In genomic region chr4:1249731-1250526, GRCh38 we compare ENCODE assay signal across 8 cellular contexts. TPM values are rescaled to one million over a fixed set of nuclear protein-coding genes. Genes with fewer than 3 reads are reported as not detected.
A peak's percentile ranks its signal among the peaks of the same experiment; 100 is the strongest.
DNase-seq lines count a peak whose midpoint lies in the region; ATAC-seq and TF ChIP-seq lines count a peak whose summit lies in the region.

No MANE protein-coding gene starts in this region.

- H3K79me1 ChIP-seq in mesendoderm (ENCODE audit: low read length) = peaks cover 9% of the 10 kb centered on the region

- H2AK5ac ChIP-seq in mesendoderm (ENCODE audit: low read length) = peak overlapping the region; percentile 18

- no peaks in the 10 kb centered on the region for H3K27me3 ChIP-seq in dorsolateral prefrontal cortex
- H3K27me3 ChIP-seq in mesendoderm (ENCODE audit: insufficient read depth, low read length, poor library complexity) = no peaks in the 10 kb centered on the region

- H3K18ac ChIP-seq in mesendoderm (ENCODE audit: low read length) = peak overlapping the region; percentile 91

- peak overlapping the region; percentile 91 to 95 for H3K4me3 Mint-ChIP-seq in stimulated activated naive B cell treated with anti-CD40 and anti-IgM and Interleukin-4, amounts not matched to agents 10 μg/mL and 1 μg/mL and 100 μg/mL, for 72 hours

- peak overlapping the region; percentile 40 for H3K4me2 ChIP-seq in mesendoderm (ENCODE audit: low read length)

- H3K4me1 ChIP-seq in mesendoderm (ENCODE audit: control insufficient read depth, low read depth, low read length) = peaks cover 5% of the 10 kb centered on the region

- H3K4me3 ChIP-seq in dorsolateral prefrontal cortex (peak overlapping the region; percentile 48 to 97 (median 77)), mesendoderm (ENCODE audit: low read length) (peak overlapping the region; percentile 8)

- H3K36me3 Mint-ChIP-seq in stimulated activated naive B cell treated with anti-CD40 and anti-IgM and Interleukin-4, amounts not matched to agents 10 μg/mL and 1 μg/mL and 100 μg/mL, for 72 hours = peaks cover 48 to 62% of the 10 kb centered on the region in 2 donors

- H3K4ac ChIP-seq in mesendoderm (ENCODE audit: low read depth, low read length) = peak overlapping the region; percentile 82

- peaks cover 0 to 1% of the 10 kb centered on the region in 2 donors for H3K9me3 Mint-ChIP-seq in stimulated activated naive B cell treated with anti-CD40 and anti-IgM and Interleukin-4, amounts not matched to agents 10 μg/mL and 1 μg/mL and 100 μg/mL, for 72 hours

- no peaks in the 10 kb centered on the region for H3K36me3 ChIP-seq in mesendoderm (ENCODE audit: control insufficient read depth, insufficient read depth, low read length)

- H3K4me1 Mint-ChIP-seq in stimulated activated naive B cell treated with anti-CD40 and anti-IgM and Interleukin-4, amounts not matched to agents 10 μg/mL and 1 μg/mL and 100 μg/mL, for 72 hours = peaks cover 50 to 69% of the 10 kb centered on the region in 2 donors

- peak; percentile 28 for DNase-seq in activated T-cell treated with anti-CD3 and anti-CD28 coated beads for 1 hour (ENCODE audit: low read depth)
- no peak for DNase-seq in activated T-cell treated with anti-CD3 and anti-CD28 coated beads, Interleukin-2, amount 50 U/mL, for 1 hour
- peak in 5 of 10 donors; percentile 29 to 50 (median 42) for DNase-seq in dorsolateral prefrontal cortex
- DNase-seq in mesendoderm = no peak
- DNase-seq in stimulated activated naive B cell treated with anti-CD40 and anti-IgM and Interleukin-4, amounts not matched to agents 10 μg/mL and 1 μg/mL and 100 μg/mL, for 72 hours = peak; percentile 62
- DNase-seq in H4 (ENCODE audit: low spot score) = no peak

- H3K27me3 Mint-ChIP-seq in stimulated activated naive B cell treated with anti-CD40 and anti-IgM and Interleukin-4, amounts not matched to agents 10 μg/mL and 1 μg/mL and 100 μg/mL, for 72 hours = no peaks in the 10 kb centered on the region

- H3K56ac ChIP-seq in mesendoderm (ENCODE audit: low read length) = peak overlapping the region; percentile 94

- H2BK5ac ChIP-seq in mesendoderm (ENCODE audit: low read length) = no peak overlapping the region

- ATAC-seq in HG03175 (IDR thresholded peaks at IDR 0.05; ENCODE audit: unreplicated experiment) = peak; percentile 1
- peak; percentile 38 to 41 for ATAC-seq in stimulated activated naive B cell treated with anti-CD40 and anti-IgM and Interleukin-4, amounts not matched to agents 10 μg/mL and 1 μg/mL and 100 μg/mL, for 72 hours (replicated peaks)

- no peak overlapping the region for H2BK15ac ChIP-seq in mesendoderm (replicated peaks; ENCODE audit: low read depth)

- H2BK120ac ChIP-seq in mesendoderm (ENCODE audit: low read depth, low read length) = peak overlapping the region; percentile 6

- peak overlapping the region; percentile 80 for H3K9ac ChIP-seq in mesendoderm (ENCODE audit: low read length)

- TF ChIP-seq CTCF in VCaP (conservative IDR thresholded peaks at IDR 0.05) (no peak), dorsolateral prefrontal cortex (IDR thresholded peaks at IDR 0.05 in 54 of 56, conservative IDR thresholded peaks at IDR 0.05 in 2 of 56; ENCODE audit: low read depth in 1 of 56, partially characterized antibody in 56 of 56) (peak in 2 of 56 donors; percentile 14)

- no CpG with 5 or more reads among the region's 39 CpGs for WGBS in mesendoderm (ENCODE audit: extremely low coverage, insufficient coverage, low lambda C conversion rate)

- no peak overlapping the region for H3K23ac ChIP-seq in mesendoderm (ENCODE audit: low read length)

- no peak overlapping the region for H4K8ac ChIP-seq in mesendoderm (ENCODE audit: low read depth, low read length)

- intact Hi-C loops in dorsolateral prefrontal cortex (cut with DNase I) = loop anchor here (1.0 to 5.0 kb wide), 7 partner anchors 38 to 622 kb away; partner anchors contain the start of genes MAEA (in 1 of the 2) and NSD2 (in 1 of the 2)

- peak overlapping the region; percentile 100 for H3K27ac Mint-ChIP-seq in stimulated activated naive B cell treated with anti-CD40 and anti-IgM and Interleukin-4, amounts not matched to agents 10 μg/mL and 1 μg/mL and 100 μg/mL, for 72 hours

- peaks cover 30% of the 10 kb centered on the region for H3K79me2 ChIP-seq in mesendoderm (ENCODE audit: control insufficient read depth, insufficient read depth, low read length)

- H3K27ac ChIP-seq in VCaP (peak overlapping the region; percentile 97), dorsolateral prefrontal cortex (peak overlapping the region; percentile 60 to 99 (median 94)), mesendoderm (ENCODE audit: low read depth, low read length) (peak overlapping the region; percentile 91)

- no peak overlapping the region for H4K5ac ChIP-seq in mesendoderm (ENCODE audit: low read length)

RNA-seq across cellular contexts. Expression of gene CTBP1, which starts 1.0 kb away (rescaled TPM):
- 100 to 1,000 TPM; 159 to 281 (median 217) TPM for total RNA-seq in dorsolateral prefrontal cortex
- polyA plus RNA-seq in mesendoderm (2013, experiment 1 of 2) = 64.9 TPM
- 65.1 TPM for polyA plus RNA-seq in mesendoderm (2013, experiment 2 of 2)
- 81.0 and 106 TPM in 2 replicates for total RNA-seq in H4 (2014; rRNA removed; shearing (Covaris generic))

RNA-seq across cellular contexts. Expression of gene MAEA, which starts 39.8 kb away (rescaled TPM):
- 10 to 100 TPM; 49.4 to 93.0 (median 72.8) TPM for total RNA-seq in dorsolateral prefrontal cortex
- polyA plus RNA-seq in mesendoderm (2013, experiment 1 of 2) = 57.0 TPM
- 55.7 TPM for polyA plus RNA-seq in mesendoderm (2013, experiment 2 of 2)
- total RNA-seq in H4 (2014; rRNA removed; shearing (Covaris generic)) = 54.3 and 69.4 TPM in 2 replicates

Comparison
In these comparisons a context has a peak if more than half of its experiments do, and no peak if none do; other contexts are left out.
1. DNase-seq: peak in activated T-cell treated with anti-CD3 and anti-CD28 coated beads for 1 hour (single experiment) and stimulated activated naive B cell treated with anti-CD40 and anti-IgM and Interleukin-4, amounts not matched to agents 10 μg/mL and 1 μg/mL and 100 μg/mL, for 72 hours (single experiment); none in activated T-cell treated with anti-CD3 and anti-CD28 coated beads, Interleukin-2, amount 50 U/mL, for 1 hour (single experiment), mesendoderm (single experiment) and H4 (single experiment).
2. Peak in every context shown above with its lines, with median percentiles within 50 percentile points of each other: H3K27ac ChIP-seq.